In genomic region chr20:39660251-39660650, GRCh38 we compare ENCODE assay signal across 23 cellular contexts.
A peak's percentile ranks its signal among the peaks of the same experiment; 100 is the strongest.
DNase-seq lines count a peak whose midpoint lies in the region; ATAC-seq, FAIRE-seq and TF ChIP-seq lines count a peak whose summit lies in the region.
"Had no signal": no experiment of that assay in that cellular context is flagged by ENCODE, and none has a peak within 500 bp of the region (broad histone marks: within the 10 kb centered on the region; RNA-seq: fewer than 3 reads in every experiment).

No MANE protein-coding gene starts in this region.

- FAIRE-seq in astrocyte (lab: Jason Lieb, UNC), result no peak
- FAIRE-seq: GM18507, H1 had no signal

- no peaks in the 10 kb centered on the region for H3K36me3 ChIP-seq in DND-41 (ENCODE audit: insufficient read depth, low read length)
- H3K36me3 ChIP-seq in astrocyte (ENCODE audit: insufficient read depth, low read length), result no peaks in the 10 kb centered on the region
- no peaks in the 10 kb centered on the region for H3K36me3 ChIP-seq in fibroblast of lung (ENCODE audit: control insufficient read depth, insufficient read depth, low read length)
- H3K36me3 ChIP-seq: gastrocnemius medialis, left lung, SJCRH30, thoracic aorta had no signal

- H3K27me3 ChIP-seq in DND-41 (ENCODE audit: insufficient read depth, low read length, poor library complexity) (no peaks in the 10 kb centered on the region), astrocyte (ENCODE audit: insufficient read depth, low read length) (no peaks in the 10 kb centered on the region), fibroblast of lung (ENCODE audit: control insufficient read depth, insufficient read depth, low read length) (no peaks in the 10 kb centered on the region)
- H3K27me3 ChIP-seq: gastrocnemius medialis, left lung had no signal

- H3K4me2 ChIP-seq in DND-41 (ENCODE audit: insufficient read depth, low read length) (no peak overlapping the region), astrocyte (ENCODE audit: low read length) (peak overlapping the region; percentile 47), fibroblast of lung (ENCODE audit: extremely low read depth, insufficient read depth, low read length) (no peak overlapping the region)

- H3K79me2 ChIP-seq in DND-41 (ENCODE audit: insufficient read depth, low read length) (no peaks in the 10 kb centered on the region), astrocyte (ENCODE audit: insufficient read depth, low read length) (no peaks in the 10 kb centered on the region), fibroblast of lung (ENCODE audit: control insufficient read depth, insufficient read depth, low read length) (no peaks in the 10 kb centered on the region)

- H3K4me1 ChIP-seq in DND-41 (ENCODE audit: insufficient read depth, low read length) (peaks cover 7% of the 10 kb centered on the region; the same call in 1 of the 2 replicates), astrocyte (ENCODE audit: insufficient read depth, low read length) (peaks cover 21% of the 10 kb centered on the region), fibroblast of lung (ENCODE audit: control insufficient read depth, extremely low read depth, insufficient read depth, low read length) (no peaks in the 10 kb centered on the region)
- H3K4me1 ChIP-seq: gastrocnemius medialis, left lung, SJCRH30 had no signal

- no peak overlapping the region for H3K4me3 Mint-ChIP-seq in astrocyte (ENCODE audit: unreplicated experiment)
- no peak overlapping the region for H3K4me3 Mint-ChIP-seq in osteocyte (ENCODE audit: unreplicated experiment)
- H3K4me3 Mint-ChIP-seq: activated B cell treated with CpG ODN at 0.5 μM for 24 hours; activated CD4-positive, alpha-beta memory T cell treated with anti-CD3 and anti-CD28 coated beads, Interleukin-2, amount 10 ng/mL, durations not matched to agents 7 days and 5 days; CD4-positive, alpha-beta memory T cell; effector memory CD8-positive, alpha-beta T cell had no signal

- H3K4me1 Mint-ChIP-seq in astrocyte (ENCODE audit: low read depth, unreplicated experiment) (peaks cover 25% of the 10 kb centered on the region), osteocyte (ENCODE audit: unreplicated experiment) (peaks cover 33% of the 10 kb centered on the region)
- H3K4me1 Mint-ChIP-seq: activated CD4-positive, alpha-beta memory T cell treated with anti-CD3 and anti-CD28 coated beads, Interleukin-2, amount 10 ng/mL, durations not matched to agents 7 days and 5 days; CD4-positive, alpha-beta memory T cell had no signal

- no peak overlapping the region for H3K27ac ChIP-seq in DND-41 (ENCODE audit: low read length)
- peak overlapping the region; percentile 77 for H3K27ac ChIP-seq in astrocyte (ENCODE audit: low read depth, low read length)
- H3K27ac ChIP-seq in fibroblast of lung (ENCODE audit: insufficient read depth, low read length), result no peak overlapping the region
- H3K27ac ChIP-seq: gastrocnemius medialis, left lung, SJCRH30 had no signal

- TF ChIP-seq CTCF in DND-41 (IDR thresholded peaks at IDR 0.05; ENCODE audit: borderline replicate concordance, extremely low read depth, low read length, poor library complexity, severe bottlenecking) (no peak), astrocyte (IDR thresholded peaks at IDR 0.05; ENCODE audit: insufficient read depth, low read depth, low read length) (no peak), fibroblast of lung (conservative IDR thresholded peaks at IDR 0.05 in 1 of 2, IDR thresholded peaks at IDR 0.05 in 1 of 2; ENCODE audit: low read depth in 1 of 2, low read length in 2 of 2) (no peak), osteocyte (IDR thresholded peaks at IDR 0.05) (no peak)

- H3K36me3 Mint-ChIP-seq in astrocyte (ENCODE audit: low read depth, unreplicated experiment) (no peaks in the 10 kb centered on the region), osteocyte (ENCODE audit: unreplicated experiment) (no peaks in the 10 kb centered on the region)
- H3K36me3 Mint-ChIP-seq: CD4-positive, alpha-beta memory T cell had no signal

- peak overlapping the region; percentile 80 for H3K27ac Mint-ChIP-seq in astrocyte (ENCODE audit: unreplicated experiment)
- H3K27ac Mint-ChIP-seq in osteocyte (ENCODE audit: unreplicated experiment), result peak overlapping the region; percentile 80
- H3K27ac Mint-ChIP-seq: activated CD4-positive, alpha-beta memory T cell treated with anti-CD3 and anti-CD28 coated beads, Interleukin-2, amount 10 ng/mL, durations not matched to agents 7 days and 5 days; CD4-positive, alpha-beta memory T cell; effector memory CD8-positive, alpha-beta T cell had no signal

- ATAC-seq in DND-41 (ENCODE audit: insufficient read depth, low read depth), result no peak
- ATAC-seq: effector memory CD8-positive, alpha-beta T cell; gastrocnemius medialis; left lung had no signal

- H4K20me1 ChIP-seq in DND-41 (ENCODE audit: insufficient read depth, low read length), result no peaks in the 10 kb centered on the region
- no peaks in the 10 kb centered on the region for H4K20me1 ChIP-seq in astrocyte (ENCODE audit: insufficient read depth, low read length)
- no peaks in the 10 kb centered on the region for H4K20me1 ChIP-seq in fibroblast of lung (ENCODE audit: control insufficient read depth, extremely low read depth, insufficient read depth, low read length)

- no peaks in the 10 kb centered on the region for H3K9me3 ChIP-seq in DND-41 (ENCODE audit: insufficient read depth, low read length, severe bottlenecking)
- no peaks in the 10 kb centered on the region for H3K9me3 ChIP-seq in astrocyte (ENCODE audit: insufficient read depth, low read depth, low read length)
- no peaks in the 10 kb centered on the region for H3K9me3 ChIP-seq in fibroblast of lung (ENCODE audit: control insufficient read depth, insufficient read depth, low read depth, low read length)
- H3K9me3 ChIP-seq: gastrocnemius medialis, left lung, SJCRH30, thoracic aorta had no signal

- H3K4me3 ChIP-seq in DND-41 (ENCODE audit: low read depth in 1 of 2, low read length in 2 of 2) (no peak overlapping the region), astrocyte (ENCODE audit: insufficient read depth, low read depth, low read length) (no peak overlapping the region), fibroblast of lung (replicated peaks in 1 of 4; ENCODE audit: control extremely low read depth in 1 of 4, insufficient read depth in 1 of 4, low read depth in 3 of 4, low read length in 4 of 4) (no peak overlapping the region)
- H3K4me3 ChIP-seq: gastrocnemius medialis, left lung, SJCRH30, thoracic aorta had no signal

- no peak overlapping the region for H3K9ac ChIP-seq in DND-41 (ENCODE audit: low read depth, low read length)
- H3K9ac ChIP-seq in astrocyte (ENCODE audit: low read length), result peak overlapping the region; percentile 45
- no peak overlapping the region for H3K9ac ChIP-seq in fibroblast of lung (ENCODE audit: insufficient read depth, low read length)

- H3K27me3 Mint-ChIP-seq in astrocyte (ENCODE audit: low read depth, unreplicated experiment) (no peaks in the 10 kb centered on the region), osteocyte (ENCODE audit: unreplicated experiment) (no peaks in the 10 kb centered on the region)
- H3K27me3 Mint-ChIP-seq: activated B cell treated with CpG ODN at 0.5 μM for 24 hours; activated CD4-positive, alpha-beta memory T cell treated with anti-CD3 and anti-CD28 coated beads, Interleukin-2, amount 10 ng/mL, durations not matched to agents 7 days and 5 days; effector memory CD8-positive, alpha-beta T cell had no signal

- no peaks in the 10 kb centered on the region for H3K9me3 Mint-ChIP-seq in astrocyte (ENCODE audit: unreplicated experiment)
- no peaks in the 10 kb centered on the region for H3K9me3 Mint-ChIP-seq in osteocyte (ENCODE audit: unreplicated experiment)
- H3K9me3 Mint-ChIP-seq: activated B cell treated with CpG ODN at 0.5 μM for 24 hours; activated CD4-positive, alpha-beta memory T cell treated with anti-CD3 and anti-CD28 coated beads, Interleukin-2, amount 10 ng/mL, durations not matched to agents 7 days and 5 days had no signal

- DNase-seq in DND-41 (no peak), astrocyte (ENCODE audit: low read depth) (peak; percentile 75), fibroblast of lung (ENCODE audit: low read depth in 2 of 2) (peak; percentile 1 to 82), osteocyte (ENCODE audit: extremely low spot score, unreplicated experiment) (no peak), KBM-7 (no peak), DMS53 treated with DMSO at 0.1 percent for 48 hours (lab: John Stamatoyannopoulos, UW; ENCODE audit: unreplicated experiment) (no peak), DMS79 (lab: John Stamatoyannopoulos, UW) (no peak), iPS-NIHi7 (ENCODE audit: extremely low spot score) (no peak)
- DNase-seq: activated B cell treated with CpG ODN at 0.5 μM for 24 hours; activated CD4-positive, alpha-beta memory T cell treated with anti-CD3 and anti-CD28 coated beads, Interleukin-2, amount 10 ng/mL, durations not matched to agents 7 days and 5 days; activated naive CD4-positive, alpha-beta T cell; amniotic stem cell; CD4-positive, alpha-beta memory T cell; effector memory CD8-positive, alpha-beta T cell; gastrocnemius medialis; left lung; NCI-H524; SJCRH30; stimulated activated CD4-positive, alpha-beta T cell treated with anti-CD3 and anti-CD28 coated beads, Interleukin-15, amount 100 ng/mL, for 24 hours; T-helper 2 cell had no signal

- 0 out of 2 replicates have a peak overlapping the region, but pooled peaks have one; percentile 2 for H2AFZ ChIP-seq in DND-41 (ENCODE audit: low read depth, low read length)
- no peak overlapping the region for H2AFZ ChIP-seq in astrocyte (ENCODE audit: low read depth, low read length)
- no peak overlapping the region for H2AFZ ChIP-seq in fibroblast of lung (ENCODE audit: low read length)

- in situ Hi-C loops in KBM-7 (cut with MboI; ENCODE audit: low pct_unique_long_range_greater_than_20kb, low sequenced_read_pairs), result no loop called here

Comparison
In these comparisons a context has a peak if more than half of its experiments do, and no peak if none do; other contexts are left out.
1. DNase-seq: peak in astrocyte (single experiment) and fibroblast of lung (2 of 2); none in DND-41 (single experiment), osteocyte (single experiment), KBM-7 (single experiment), DMS53 treated with DMSO at 0.1 percent for 48 hours (single experiment), DMS79 (single experiment) and iPS-NIHi7 (single experiment).